In the genomic region with DNA sequence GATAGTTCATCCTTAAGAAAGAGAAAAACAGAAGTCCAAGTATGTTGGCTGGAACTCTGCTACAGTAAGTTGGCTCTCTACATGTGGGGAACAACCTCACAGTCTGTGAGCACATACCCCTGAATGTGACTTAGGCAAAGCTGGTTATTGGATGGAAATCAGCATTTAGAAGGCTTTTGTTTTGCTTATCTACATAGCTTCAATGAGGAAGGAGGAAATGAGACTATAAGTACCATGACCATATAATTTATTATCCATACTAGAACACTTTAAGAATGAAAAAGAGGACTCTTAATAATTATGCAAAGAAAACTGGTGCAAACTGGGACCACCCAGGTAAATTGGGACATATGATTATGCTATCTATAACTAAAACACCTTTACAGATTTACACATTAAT, we compare ENCODE assay signal across 7 cellular contexts.
"Had no signal": no experiment of that assay in that cellular context is flagged by ENCODE, and none has a peak within 500 bp of the region (broad histone marks: within the 10 kb centered on the region; RNA-seq: fewer than 3 reads in every experiment).

No MANE protein-coding gene starts in this region.

- H3K36me3 Mint-ChIP-seq: IgD-negative memory B cell had no signal

- H3K4me1 Mint-ChIP-seq: IgD-negative memory B cell had no signal

- H3K27ac Mint-ChIP-seq: IgD-negative memory B cell had no signal

- DNase-seq: IMR-90, KBM-7 had no signal

- ATAC-seq: HepG2, K562 had no signal

- H3K4me3 Mint-ChIP-seq: IgD-negative memory B cell had no signal

- H3K4me3 ChIP-seq: K562 had no signal

- FAIRE-seq: HepG2, HTR-8/SVneo had no signal

- H3K27ac ChIP-seq: HL-60 had no signal
